Comparison of ENCODE assay signal across 17 cellular contexts in genomic region chr2:88837511-88838160, GRCh38.
DNase-seq lines count a peak whose midpoint lies in the region; ATAC-seq and TF ChIP-seq lines count a peak whose summit lies in the region.
"Had no signal": no experiment of that assay in that cellular context is flagged by ENCODE, and none has a peak within 500 bp of the region (broad histone marks: within the 10 kb centered on the region; RNA-seq: fewer than 3 reads in every experiment).

No MANE protein-coding gene starts in this region.

- H3K27me3 ChIP-seq in Karpas-422 (ENCODE audit: low read length) (no peaks in the 10 kb centered on the region), tibial nerve (no peaks in the 10 kb centered on the region)

- no peaks in the 10 kb centered on the region for H4K20me1 ChIP-seq in Karpas-422 (ENCODE audit: insufficient read depth, low read depth, low read length)

- no peak overlapping the region for H2AFZ ChIP-seq in Karpas-422 (ENCODE audit: low read length)

- no peak for TF ChIP-seq CTCF in tibial nerve (IDR thresholded peaks at IDR 0.05)

- H3K36me3 ChIP-seq in Karpas-422 (ENCODE audit: insufficient read depth, low read length) (no peaks in the 10 kb centered on the region), tibial nerve (no peaks in the 10 kb centered on the region)
- H3K36me3 ChIP-seq: HAP-1 had no signal

- H3K9me3 Mint-ChIP-seq in activated naive CD4-positive, alpha-beta T cell treated with anti-CD3 and anti-CD28 coated beads, Interleukin-2, amount 50 U/mL, for 24 hours: no peaks in the 10 kb centered on the region
- no peaks in the 10 kb centered on the region for H3K9me3 Mint-ChIP-seq in activated naive CD4-positive, alpha-beta T cell treated with anti-CD3 and anti-CD28 coated beads, Interleukin-2, amount 10 ng/mL, durations not matched to agents 7 days and 5 days
- no peaks in the 10 kb centered on the region for H3K9me3 Mint-ChIP-seq in activated naive CD8-positive, alpha-beta T cell treated with anti-CD3 and anti-CD28 coated beads, Interleukin-2, amount 50 U/mL, for 24 hours

- H3K4me3 Mint-ChIP-seq in activated naive CD4-positive, alpha-beta T cell treated with anti-CD3 and anti-CD28 coated beads, Interleukin-2, amount 50 U/mL, for 24 hours: no peak overlapping the region
- no peak overlapping the region for H3K4me3 Mint-ChIP-seq in activated naive CD4-positive, alpha-beta T cell treated with anti-CD3 and anti-CD28 coated beads, Interleukin-2, amount 10 ng/mL, durations not matched to agents 7 days and 5 days
- H3K4me3 Mint-ChIP-seq in activated naive CD8-positive, alpha-beta T cell treated with anti-CD3 and anti-CD28 coated beads, Interleukin-2, amount 50 U/mL, for 24 hours: no peak overlapping the region

- no peak for TF ChIP-seq EP300 in tibial nerve (IDR thresholded peaks at IDR 0.05)

- H3K79me2 ChIP-seq in Karpas-422 (ENCODE audit: low read length): peaks cover 55% of the 10 kb centered on the region

- ATAC-seq in activated naive CD8-positive, alpha-beta T cell treated with anti-CD3 and anti-CD28 coated beads, Interleukin-2, amount 50 U/mL, for 24 hours: no peak
- ATAC-seq in GM21390 (IDR thresholded peaks at IDR 0.05; ENCODE audit: unreplicated experiment): no peak
- no peak for ATAC-seq in HG02885 (IDR thresholded peaks at IDR 0.05; ENCODE audit: poor library complexity, unreplicated experiment)
- ATAC-seq: K562, SK-N-SH treated with all-trans-retinoic acid at 6 μM for 48 hours had no signal

- DNase-seq in activated naive CD4-positive, alpha-beta T cell treated with anti-CD3 and anti-CD28 coated beads, Interleukin-2, amount 10 ng/mL, durations not matched to agents 7 days and 5 days: no peak
- DNase-seq in Karpas-422 (peak; percentile 72), NCI-H774 (lab: John Stamatoyannopoulos, UW) (no peak), tibial nerve (ENCODE audit: low spot score in 2 of 2) (no peak)
- DNase-seq in activated naive CD8-positive, alpha-beta T cell treated with anti-CD3 and anti-CD28 coated beads, Interleukin-2, amount 50 U/mL, for 24 hours: no peak
- DNase-seq: GF-D8, NCI-H1048, NCI-H1436 treated with DMSO at 0.1 percent for 48 hours, NCI-H2081, NCI-H524 had no signal

- H3K27ac Mint-ChIP-seq in activated naive CD4-positive, alpha-beta T cell treated with anti-CD3 and anti-CD28 coated beads, Interleukin-2, amount 50 U/mL, for 24 hours: peak overlapping the region; percentile 17
- H3K27ac Mint-ChIP-seq in activated naive CD4-positive, alpha-beta T cell treated with anti-CD3 and anti-CD28 coated beads, Interleukin-2, amount 10 ng/mL, durations not matched to agents 7 days and 5 days: no peak overlapping the region
- peak overlapping the region; percentile 7 for H3K27ac Mint-ChIP-seq in activated naive CD8-positive, alpha-beta T cell treated with anti-CD3 and anti-CD28 coated beads, Interleukin-2, amount 50 U/mL, for 24 hours

- TF ChIP-seq POLR2A in tibial nerve (IDR thresholded peaks at IDR 0.05): no peak

- H3K4me1 Mint-ChIP-seq in activated naive CD4-positive, alpha-beta T cell treated with anti-CD3 and anti-CD28 coated beads, Interleukin-2, amount 50 U/mL, for 24 hours: peaks cover 3% of the 10 kb centered on the region
- H3K4me1 Mint-ChIP-seq in activated naive CD4-positive, alpha-beta T cell treated with anti-CD3 and anti-CD28 coated beads, Interleukin-2, amount 10 ng/mL, durations not matched to agents 7 days and 5 days: no peaks in the 10 kb centered on the region
- H3K4me1 Mint-ChIP-seq in activated naive CD8-positive, alpha-beta T cell treated with anti-CD3 and anti-CD28 coated beads, Interleukin-2, amount 50 U/mL, for 24 hours: peaks cover 4% of the 10 kb centered on the region

- no peaks in the 10 kb centered on the region for H3K36me3 Mint-ChIP-seq in activated naive CD4-positive, alpha-beta T cell treated with anti-CD3 and anti-CD28 coated beads, Interleukin-2, amount 50 U/mL, for 24 hours
- no peaks in the 10 kb centered on the region for H3K36me3 Mint-ChIP-seq in activated naive CD4-positive, alpha-beta T cell treated with anti-CD3 and anti-CD28 coated beads, Interleukin-2, amount 10 ng/mL, durations not matched to agents 7 days and 5 days
- no peaks in the 10 kb centered on the region for H3K36me3 Mint-ChIP-seq in activated naive CD8-positive, alpha-beta T cell treated with anti-CD3 and anti-CD28 coated beads, Interleukin-2, amount 50 U/mL, for 24 hours (ENCODE audit: low read depth)

- 75 to 82% methylated on average over 4 of the region's 4 CpGs for WGBS in tibial nerve, 2 donors

- H3K4me3 ChIP-seq in Karpas-422 (ENCODE audit: low read length): peak overlapping the region; percentile 30
- no peak overlapping the region for H3K4me3 ChIP-seq in tibial nerve
- H3K4me3 ChIP-seq: HAP-1, K562 had no signal

- H3K27me3 Mint-ChIP-seq in activated naive CD4-positive, alpha-beta T cell treated with anti-CD3 and anti-CD28 coated beads, Interleukin-2, amount 50 U/mL, for 24 hours: no peaks in the 10 kb centered on the region
- peaks cover 7% of the 10 kb centered on the region for H3K27me3 Mint-ChIP-seq in activated naive CD4-positive, alpha-beta T cell treated with anti-CD3 and anti-CD28 coated beads, Interleukin-2, amount 10 ng/mL, durations not matched to agents 7 days and 5 days
- H3K27me3 Mint-ChIP-seq in activated naive CD8-positive, alpha-beta T cell treated with anti-CD3 and anti-CD28 coated beads, Interleukin-2, amount 50 U/mL, for 24 hours: no peaks in the 10 kb centered on the region

- H3K9ac ChIP-seq in Karpas-422 (ENCODE audit: low read length): peak overlapping the region; percentile 76

- H3K4me2 ChIP-seq in Karpas-422 (ENCODE audit: low read depth, low read length, poor library complexity, severe bottlenecking): peak overlapping the region; percentile 81

- no peaks in the 10 kb centered on the region for H3K9me3 ChIP-seq in Karpas-422 (ENCODE audit: low read length)
- no peaks in the 10 kb centered on the region for H3K9me3 ChIP-seq in tibial nerve
- H3K9me3 ChIP-seq: HAP-1 had no signal

- peaks cover 100% of the 10 kb centered on the region for H3K4me1 ChIP-seq in Karpas-422 (ENCODE audit: low read length)
- H3K4me1 ChIP-seq in tibial nerve: no peaks in the 10 kb centered on the region

- H3K27ac ChIP-seq in Karpas-422 (ENCODE audit: low read length) (peak overlapping the region; percentile 100), tibial nerve (peak overlapping the region in 1 of 4 donors; percentile 27)
- H3K27ac ChIP-seq: 22Rv1 had no signal

- CTCF ChIA-PET in activated naive CD4-positive, alpha-beta T cell treated with anti-CD3 and anti-CD28 coated beads, Interleukin-2, amount 10 ng/mL, durations not matched to agents 7 days and 5 days (lab: Charles Lee): no interaction called here

- no peaks in the 10 kb centered on the region for H3K9me2 ChIP-seq in Karpas-422 (replicated peaks; ENCODE audit: insufficient read depth, low read length)
